In the genomic region with DNA sequence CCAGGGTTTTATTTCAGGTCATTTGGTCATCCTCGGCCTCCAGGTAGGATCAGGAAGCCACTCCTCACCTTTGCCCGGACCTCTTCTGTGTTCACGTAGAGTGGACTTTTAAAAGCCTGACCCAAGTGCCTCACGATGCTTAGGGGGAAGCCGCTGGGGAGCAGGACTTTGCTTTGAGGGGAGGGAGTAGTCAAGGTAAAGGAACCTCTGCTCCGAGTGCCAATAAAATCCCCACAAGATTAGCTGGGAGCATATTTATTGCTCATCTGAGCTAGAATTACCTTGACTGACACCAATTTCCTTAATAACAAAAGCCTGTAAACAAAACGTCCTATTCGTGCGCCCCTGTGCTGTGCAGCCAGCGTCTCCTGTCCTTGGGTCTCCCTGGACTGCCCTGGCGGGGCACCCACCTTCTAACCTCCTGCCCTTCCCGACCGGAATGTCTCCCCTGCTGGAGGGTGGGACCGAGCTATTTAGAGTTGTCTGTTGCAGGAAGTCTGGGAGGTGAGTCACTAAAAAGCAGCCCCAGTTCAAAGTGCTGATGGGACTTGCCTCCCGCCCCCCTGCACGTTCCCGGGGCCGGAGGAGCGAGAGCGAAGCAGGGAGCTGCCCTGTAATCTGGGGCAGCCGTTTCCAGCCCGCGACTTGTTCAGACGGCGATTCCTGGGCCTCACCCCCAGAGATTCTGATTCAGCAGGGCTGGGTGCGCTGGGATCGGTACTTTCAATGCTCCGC, we compare ENCODE assay signal across 8 cellular contexts. TPM values are rescaled to one million over a fixed set of nuclear protein-coding genes. Genes with fewer than 3 reads are reported as not detected.
DNase-seq lines count a peak whose midpoint lies in the region; ATAC-seq and TF ChIP-seq lines count a peak whose summit lies in the region.

No MANE protein-coding gene starts in this region.

- peak overlapping the region; percentile 90 to 99 (median 99) for H3K4me3 Mint-ChIP-seq in naive thymus-derived CD4-positive, alpha-beta T cell

- no peak for TF ChIP-seq EP300 in esophagus muscularis mucosa (IDR thresholded peaks at IDR 0.05)

- peaks cover 0 to 13% (median 0%) of the 10 kb centered on the region in 5 donors for H3K27me3 Mint-ChIP-seq in naive thymus-derived CD4-positive, alpha-beta T cell

- H3K27me3 ChIP-seq in esophagus muscularis mucosa, result no peaks in the 10 kb centered on the region
- no peaks in the 10 kb centered on the region for H3K27me3 ChIP-seq in naive thymus-derived CD4-positive, alpha-beta T cell (ENCODE audit: control insufficient read depth in 2 of 2, insufficient read depth in 2 of 2, low read length in 2 of 2)

- CTCF ChIA-PET in naive thymus-derived CD4-positive, alpha-beta T cell (lab: Charles Lee), result interaction anchor here (0.6 to 8.1 kb wide), 15 partner anchors 18 to 347 kb away, joined by 3 to 110 read pairs (median 4); no protein-coding TSS in a partner anchor

- 5% methylated on average over 12 of the region's 28 CpGs for WGBS in esophagus muscularis mucosa

- TF ChIP-seq CTCF in esophagus muscularis mucosa (IDR thresholded peaks at IDR 0.05), result no peak

- peaks cover 0 to 12% (median 0%) of the 10 kb centered on the region in 5 donors for H3K36me3 Mint-ChIP-seq in naive thymus-derived CD4-positive, alpha-beta T cell

- intact Hi-C loops in esophagus muscularis mucosa (cut with DNase I), result loop anchor here (1.0 to 5.0 kb wide), 3 partner anchors 77 to 304 kb away; no protein-coding TSS in a partner anchor
- intact Hi-C loops in naive thymus-derived CD4-positive, alpha-beta T cell (cut with micrococcal nuclease), result loop anchor here (1.0 to 10.0 kb wide), 18 partner anchors 18 to 814 kb away; partner anchors contain the start of genes CLCN6 (in 1 of the 2), MTHFR (in 1 of the 2), TNFRSF1B (in 1 of the 2) and VPS13D (in 1 of the 2)

- peak overlapping the region; percentile 91 to 98 (median 95) for H3K27ac ChIP-seq in esophagus muscularis mucosa (replicated peaks in 1 of 4)
- H3K27ac ChIP-seq in naive thymus-derived CD4-positive, alpha-beta T cell (ENCODE audit: low read depth, low read length), result peak overlapping the region; percentile 86

- DNase-seq in NCI-H82 (lab: John Stamatoyannopoulos, UW) (peak; percentile 63), esophagus muscularis mucosa (ENCODE audit: extremely low spot score) (peak; percentile 95), NCI-H774 (lab: John Stamatoyannopoulos, UW) (no peak)
- peak; percentile 76 for DNase-seq in activated T-cell treated with anti-CD3 and anti-CD28 coated beads, Interleukin-2, amount 50 U/mL, for 1 hour
- DNase-seq in naive thymus-derived CD4-positive, alpha-beta T cell, result peak; percentile 32 to 70 (median 54)
- DNase-seq in stimulated activated naive CD8-positive, alpha-beta T cell treated with anti-CD3 and anti-CD28 coated beads, Interleukin-15, Interleukin-2, amounts not matched to agents 100 U/mL and 50 U/mL, for 24 hours, result peak; percentile 81

- H3K9me3 Mint-ChIP-seq in naive thymus-derived CD4-positive, alpha-beta T cell, result peaks cover 0 to 10% (median 0%) of the 10 kb centered on the region in 11 donors

- H3K9me3 ChIP-seq in esophagus muscularis mucosa, result no peaks in the 10 kb centered on the region
- H3K9me3 ChIP-seq in naive thymus-derived CD4-positive, alpha-beta T cell (ENCODE audit: control insufficient read depth in 2 of 3, low read length in 3 of 3), result no peaks in the 10 kb centered on the region

- peak; percentile 35 for TF ChIP-seq POLR2A in esophagus muscularis mucosa (IDR thresholded peaks at IDR 0.05; ENCODE audit: low read depth)

- POLR2A ChIA-PET in naive thymus-derived CD4-positive, alpha-beta T cell (lab: Charles Lee), result interaction anchor here (0.8 to 7.4 kb wide), 16 partner anchors 17 to 296 kb away, joined by 3 to 204 read pairs (median 5); no protein-coding TSS in a partner anchor

- peaks cover 33 to 52% (median 49%) of the 10 kb centered on the region in 7 donors for H3K4me1 Mint-ChIP-seq in naive thymus-derived CD4-positive, alpha-beta T cell

- ATAC-seq in naive thymus-derived CD4-positive, alpha-beta T cell, result peak; percentile 34
- peak; percentile 51 for ATAC-seq in stimulated activated naive CD8-positive, alpha-beta T cell treated with anti-CD3 and anti-CD28 coated beads, Interleukin-15, Interleukin-2, amounts not matched to agents 100 U/mL and 50 U/mL, for 24 hours
- no peak for ATAC-seq in HG03442 (IDR thresholded peaks at IDR 0.05; ENCODE audit: unreplicated experiment)

- no peaks in the 10 kb centered on the region for H3K36me3 ChIP-seq in esophagus muscularis mucosa
- H3K36me3 ChIP-seq in naive thymus-derived CD4-positive, alpha-beta T cell (ENCODE audit: control insufficient read depth in 2 of 3, insufficient read depth in 3 of 3, low read length in 3 of 3), result peaks cover 0 to 11% (median 0%) of the 10 kb centered on the region in 3 experiments

- H3K27ac Mint-ChIP-seq in naive thymus-derived CD4-positive, alpha-beta T cell, result peak overlapping the region; percentile 94 to 98 (median 97)

- H3K4me3 ChIP-seq in GM08714 (ENCODE audit: low read length) (peak overlapping the region; percentile 39; the same call in 1 of the 2 replicates), esophagus muscularis mucosa (peak overlapping the region; percentile 71 to 97 (median 77))
- peak overlapping the region; percentile 81 for H3K4me3 ChIP-seq in naive thymus-derived CD4-positive, alpha-beta T cell (ENCODE audit: low read length)

- peaks cover 52 to 73% (median 71%) of the 10 kb centered on the region in 4 donors for H3K4me1 ChIP-seq in esophagus muscularis mucosa
- peaks cover 33 to 41% of the 10 kb centered on the region in 2 donors for H3K4me1 ChIP-seq in naive thymus-derived CD4-positive, alpha-beta T cell (ENCODE audit: control insufficient read depth in 2 of 2, insufficient read depth in 2 of 2, low read length in 2 of 2)

RNA-seq across cellular contexts. Expression of gene DHRS3, which starts 0.8 kb away (rescaled TPM):
- 100 to 1,000 TPM; 130 to 237 (median 200) TPM for total RNA-seq in esophagus muscularis mucosa
- total RNA-seq in naive thymus-derived CD4-positive, alpha-beta T cell, result 100 to 1,000 TPM in 2 of 5 experiments, 10 to 100 TPM in 3; 60.2 to 115 (median 74.7) TPM
- polyA plus RNA-seq in naive thymus-derived CD4-positive, alpha-beta T cell, result 10 to 100 TPM; 39.9 to 44.9 TPM

RNA-seq across cellular contexts. Expression of gene AADACL4, which starts 25.1 kb away (rescaled TPM):
- not detected for total RNA-seq in esophagus muscularis mucosa
- not detected for total RNA-seq in naive thymus-derived CD4-positive, alpha-beta T cell
- not detected for polyA plus RNA-seq in naive thymus-derived CD4-positive, alpha-beta T cell
